Comparison of ENCODE assay signal across 1 cellular context in genomic region chr20:50546729-50547314, GRCh38.
TF ChIP-seq lines count a peak whose summit lies in the region.

No MANE protein-coding gene starts in this region.

TF ChIP-seq in HepG2, 621 proteins besides CTCF, POLR2A, EP300 and RAD21:
- no peak for TF ChIP-seq ZNF878 (CRISPR knock-in tag; IDR thresholded peaks at IDR 0.05)
- peak; percentile 85 for TF ChIP-seq ZNF317 (CRISPR knock-in tag; IDR thresholded peaks at IDR 0.05)
- 0 out of 2 replicates have a peak, but pooled peaks have one; percentile 23 for TF ChIP-seq CREM (IDR thresholded peaks at IDR 0.05)
- no peak for TF ChIP-seq CREM (CRISPR knock-in tag; IDR thresholded peaks at IDR 0.05)
